9 cellular contexts compared by ENCODE assay signal in the genomic region with DNA sequence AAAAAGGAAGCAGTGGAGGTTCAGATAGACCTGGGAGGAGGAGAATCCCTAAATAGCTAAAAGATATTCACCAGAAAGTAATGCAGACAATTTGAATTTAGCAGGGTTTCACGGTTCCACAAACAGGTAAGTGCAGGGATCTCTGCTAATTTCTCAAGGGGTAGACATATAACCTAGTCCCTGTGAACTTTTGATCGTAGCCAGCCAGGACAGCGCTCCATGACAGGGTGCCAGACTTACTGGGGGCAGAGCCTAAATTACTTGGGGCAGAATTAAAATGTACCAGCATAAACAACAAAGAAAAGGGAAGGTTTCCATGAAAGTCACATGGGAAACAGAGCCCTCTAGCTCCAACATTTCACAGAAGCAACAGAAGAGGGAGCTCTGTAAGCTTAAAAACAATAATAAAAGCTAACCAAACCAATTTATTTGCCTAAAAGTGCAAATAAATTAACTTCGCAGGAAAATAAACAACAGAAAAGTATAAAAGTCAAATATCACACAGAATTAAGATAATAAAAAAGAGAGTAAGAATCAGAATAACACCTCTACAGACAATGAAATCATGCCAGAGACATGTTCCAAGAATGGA.
DNase-seq lines count a peak whose midpoint lies in the region; ATAC-seq and TF ChIP-seq lines count a peak whose summit lies in the region.
"Had no signal": no experiment of that assay in that cellular context is flagged by ENCODE, and none has a peak within 500 bp of the region (broad histone marks: within the 10 kb centered on the region; RNA-seq: fewer than 3 reads in every experiment).

No MANE protein-coding gene starts in this region.

- DNase-seq in ELR (ENCODE audit: low read depth) = peak; percentile 63
- DNase-seq in MM.1S = no peak
- peak; percentile 6 to 39 for DNase-seq in dermis microvascular lymphatic vessel endothelial cell (ENCODE audit: low read depth in 2 of 2)
- peak; percentile 23 for DNase-seq in neural progenitor cell (ENCODE audit: low spot score)
- DNase-seq in NCI-H2107 treated with DMSO at 0.1 percent for 48 hours (lab: John Stamatoyannopoulos, UW; ENCODE audit: unreplicated experiment) = no peak
- DNase-seq in NCI-H128 (lab: John Stamatoyannopoulos, UW; ENCODE audit: unreplicated experiment) = no peak
- no peak for DNase-seq in stimulated activated naive CD8-positive, alpha-beta T cell treated with anti-CD3 and anti-CD28 coated beads, Interleukin-15, amount 100 ng/mL, for 72 hours
- no peak for DNase-seq in DMS114 treated with DMSO at 0.1 percent for 48 hours (lab: John Stamatoyannopoulos, UW; ENCODE audit: unreplicated experiment)
- DNase-seq: left cardiac atrium had no signal

- H3K27ac Mint-ChIP-seq in neural progenitor cell = no peak overlapping the region
- H3K27ac Mint-ChIP-seq in stimulated activated naive CD8-positive, alpha-beta T cell treated with anti-CD3 and anti-CD28 coated beads, Interleukin-15, amount 100 ng/mL, for 72 hours = no peak overlapping the region

- H3K4me2 ChIP-seq in MM.1S (ENCODE audit: low read depth, low read length) = no peak overlapping the region
- H3K4me2 ChIP-seq in neural progenitor cell = no peak overlapping the region

- H3K27me3 ChIP-seq in MM.1S (replicated peaks; ENCODE audit: insufficient read depth, low read length) (no peaks in the 10 kb centered on the region), neural progenitor cell (no peaks in the 10 kb centered on the region)

- TF ChIP-seq CTCF in MM.1S (IDR thresholded peaks at IDR 0.05; ENCODE audit: low read length) (peak; percentile 34), neural progenitor cell (IDR thresholded peaks at IDR 0.05) (peak; percentile 66)

- no peaks in the 10 kb centered on the region for H3K27me3 Mint-ChIP-seq in neural progenitor cell (ENCODE audit: insufficient read depth, low read depth)
- H3K27me3 Mint-ChIP-seq in stimulated activated naive CD8-positive, alpha-beta T cell treated with anti-CD3 and anti-CD28 coated beads, Interleukin-15, amount 100 ng/mL, for 72 hours = peaks cover 21% of the 10 kb centered on the region

- H2AFZ ChIP-seq in MM.1S (ENCODE audit: low read length) (no peak overlapping the region), neural progenitor cell (replicated peaks) (peak overlapping the region; percentile 70)

- H3K27ac ChIP-seq in MM.1S (ENCODE audit: low read length) = no peak overlapping the region
- H3K27ac ChIP-seq in neural progenitor cell = no peak overlapping the region

- no peaks in the 10 kb centered on the region for H3K36me3 Mint-ChIP-seq in neural progenitor cell

- H3K36me3 ChIP-seq in MM.1S (replicated peaks; ENCODE audit: insufficient read depth, low read length) (no peaks in the 10 kb centered on the region), neural progenitor cell (no peaks in the 10 kb centered on the region)

- H3K4me1 Mint-ChIP-seq in neural progenitor cell = no peaks in the 10 kb centered on the region
- H3K4me1 Mint-ChIP-seq in stimulated activated naive CD8-positive, alpha-beta T cell treated with anti-CD3 and anti-CD28 coated beads, Interleukin-15, amount 100 ng/mL, for 72 hours = peaks cover 7% of the 10 kb centered on the region

- H3K4me1 ChIP-seq in MM.1S (ENCODE audit: low read length) (no peaks in the 10 kb centered on the region), neural progenitor cell (no peaks in the 10 kb centered on the region)

- H3K4me3 ChIP-seq in MM.1S (ENCODE audit: low read length) (no peak overlapping the region), neural progenitor cell (no peak overlapping the region)

- H3K4me3 Mint-ChIP-seq in neural progenitor cell = no peak overlapping the region
- H3K4me3 Mint-ChIP-seq in stimulated activated naive CD8-positive, alpha-beta T cell treated with anti-CD3 and anti-CD28 coated beads, Interleukin-15, amount 100 ng/mL, for 72 hours = no peak overlapping the region

- H4K20me1 ChIP-seq in MM.1S (ENCODE audit: insufficient read depth, low read length) = no peaks in the 10 kb centered on the region
- H4K20me1 ChIP-seq in neural progenitor cell (ENCODE audit: low read depth) = no peaks in the 10 kb centered on the region

- H3K9ac ChIP-seq in MM.1S (ENCODE audit: low read length) = no peak overlapping the region
- no peak overlapping the region for H3K9ac ChIP-seq in neural progenitor cell

- H3K9me3 ChIP-seq in MM.1S (replicated peaks; ENCODE audit: insufficient read depth, low read length) = no peaks in the 10 kb centered on the region
- no peaks in the 10 kb centered on the region for H3K9me3 ChIP-seq in neural progenitor cell (ENCODE audit: low read depth)

- peaks cover 2% of the 10 kb centered on the region for H3K9me3 Mint-ChIP-seq in neural progenitor cell
- no peaks in the 10 kb centered on the region for H3K9me3 Mint-ChIP-seq in stimulated activated naive CD8-positive, alpha-beta T cell treated with anti-CD3 and anti-CD28 coated beads, Interleukin-15, amount 100 ng/mL, for 72 hours

- no peak for ATAC-seq in stimulated activated naive CD8-positive, alpha-beta T cell treated with anti-CD3 and anti-CD28 coated beads, Interleukin-15, amount 100 ng/mL, for 72 hours

- H3F3A ChIP-seq in MM.1S (ENCODE audit: insufficient read depth, low read length) (no peaks in the 10 kb centered on the region), neural progenitor cell (ENCODE audit: low read depth) (no peaks in the 10 kb centered on the region)

- H3K9me2 ChIP-seq in MM.1S (replicated peaks; ENCODE audit: insufficient read depth, low read length) = no peaks in the 10 kb centered on the region

- H3K79me2 ChIP-seq in MM.1S (ENCODE audit: low read length) = no peaks in the 10 kb centered on the region
- no peaks in the 10 kb centered on the region for H3K79me2 ChIP-seq in neural progenitor cell (ENCODE audit: low read depth)

Comparison
In these comparisons a context has a peak if more than half of its experiments do, and no peak if none do; other contexts are left out.
1. DNase-seq: peak in ELR (single experiment), dermis microvascular lymphatic vessel endothelial cell (2 of 2) and neural progenitor cell (single experiment); none in MM.1S (single experiment), NCI-H2107 treated with DMSO at 0.1 percent for 48 hours (single experiment), NCI-H128 (single experiment), stimulated activated naive CD8-positive, alpha-beta T cell treated with anti-CD3 and anti-CD28 coated beads, Interleukin-15, amount 100 ng/mL, for 72 hours (0 of 2) and DMS114 treated with DMSO at 0.1 percent for 48 hours (single experiment).